9 cellular contexts compared by ENCODE assay signal in genomic region chr11:36292311-36292722, GRCh38. TPM values are rescaled to one million over a fixed set of nuclear protein-coding genes. Genes with fewer than 3 reads are reported as not detected.
DNase-seq lines count a peak whose midpoint lies in the region; ATAC-seq and TF ChIP-seq lines count a peak whose summit lies in the region.
"Had no signal": no experiment of that assay in that cellular context is flagged by ENCODE, and none has a peak within 500 bp of the region (broad histone marks: within the 10 kb centered on the region; RNA-seq: fewer than 3 reads in every experiment).

No MANE protein-coding gene starts in this region.

- H3K9ac ChIP-seq in HCT116 (ENCODE audit: low read length) = no peak overlapping the region
- no peak overlapping the region for H3K9ac ChIP-seq in liver (ENCODE audit: low read depth in 1 of 2, low read length in 2 of 2)

- peak; percentile 31 to 62 (median 55); a peak in 4 of 6 replicates for TF ChIP-seq CTCF in HCT116 (IDR thresholded peaks at IDR 0.05 in 2 of 3, conservative IDR thresholded peaks at IDR 0.05 in 1 of 3; ENCODE audit: borderline replicate concordance in 1 of 3, insufficient read depth in 1 of 3, low read depth in 2 of 3, low read length in 2 of 3)
- TF ChIP-seq CTCF in MCF 10A (IDR thresholded peaks at IDR 0.05; ENCODE audit: unreplicated experiment) = peak; percentile 52
- peak; percentile 42 for TF ChIP-seq CTCF in liver (IDR thresholded peaks at IDR 0.05; ENCODE audit: low read depth, low read length, missing input control)

- H3K4me2 ChIP-seq in HCT116 (ENCODE audit: low read length) = no peak overlapping the region

- no peak for TF ChIP-seq POLR2A in HCT116 (IDR thresholded peaks at IDR 0.05; ENCODE audit: borderline replicate concordance, extremely low read depth, insufficient read depth, insufficient read length)

- BruUV-seq in HCT116 (replicated peaks; lab: Mats Ljungman, UMichigan) (no TSS peak), MCF 10A (replicated peaks; lab: Mats Ljungman, UMichigan) (no TSS peak)

- H3K4me1 ChIP-seq in HCT116 (ENCODE audit: control insufficient read depth in 1 of 2, insufficient read depth in 2 of 2, low read length in 2 of 2) (peaks cover 0 to 12% of the 10 kb centered on the region in 2 experiments; a peak in 1 of 4 replicates), liver (ENCODE audit: control insufficient read depth in 4 of 4, insufficient read depth in 4 of 4, low read length in 3 of 4) (peaks cover 3 to 20% (median 14%) of the 10 kb centered on the region in 4 donors), aorta (ENCODE audit: control insufficient read depth in 1 of 2, insufficient read depth in 2 of 2, low read length in 2 of 2) (no peaks in the 10 kb centered on the region)

- WGBS in liver = 24% methylated on average over 4 of the region's 4 CpGs
- 26 to 37% methylated on average over 4 of the region's 4 CpGs for WGBS in aorta, 2 donors

- ATAC-seq in activated T-cell treated with anti-CD3 and anti-CD28 coated beads, Interleukin-2, amount 50 U/mL, for 72 hours (replicated peaks in 1 of 2) = peak in 1 of 2 donors; percentile 14
- ATAC-seq in HCT116 (no peak), aorta (ENCODE audit: low FRiP score) (no peak)

- TF ChIP-seq RAD21 in HCT116 (IDR thresholded peaks at IDR 0.05; ENCODE audit: low read depth) = peak; percentile 76
- peak; percentile 79 to 85 for TF ChIP-seq RAD21 in liver (IDR thresholded peaks at IDR 0.05)

- H3K9me3 ChIP-seq in HCT116 (ENCODE audit: control insufficient read depth in 1 of 2, insufficient read depth in 1 of 2, low read depth in 1 of 2, low read length in 2 of 2) (no peaks in the 10 kb centered on the region), liver (ENCODE audit: control insufficient read depth in 4 of 4, low read length in 3 of 4) (no peaks in the 10 kb centered on the region), aorta (ENCODE audit: control insufficient read depth, low read length) (no peaks in the 10 kb centered on the region)

- H3K9me3 Mint-ChIP-seq in activated T-cell treated with anti-CD3 and anti-CD28 coated beads, Interleukin-2, amount 50 U/mL, for 72 hours = no peaks in the 10 kb centered on the region
- no peaks in the 10 kb centered on the region for H3K9me3 Mint-ChIP-seq in activated T-cell treated with anti-CD3 and anti-CD28 coated beads, Interleukin-2, amount 50 U/mL, for 24 hours
- H3K9me3 Mint-ChIP-seq in MCF 10A (ENCODE audit: unreplicated experiment) = no peaks in the 10 kb centered on the region
- H3K9me3 Mint-ChIP-seq: activated naive CD4-positive, alpha-beta T cell treated with anti-CD3 and anti-CD28 coated beads, Interleukin-2, amount 50 U/mL, for 24 hours had no signal

- no peak overlapping the region for H2AFZ ChIP-seq in HCT116 (ENCODE audit: low read depth, low read length, poor library complexity, severe bottlenecking)

- peak overlapping the region in 1 of 2 donors; percentile 12 for H3K4me3 Mint-ChIP-seq in activated T-cell treated with anti-CD3 and anti-CD28 coated beads, Interleukin-2, amount 50 U/mL, for 72 hours
- no peak overlapping the region for H3K4me3 Mint-ChIP-seq in activated T-cell treated with anti-CD3 and anti-CD28 coated beads, Interleukin-2, amount 50 U/mL, for 24 hours
- no peak overlapping the region for H3K4me3 Mint-ChIP-seq in MCF 10A (ENCODE audit: unreplicated experiment)
- H3K4me3 Mint-ChIP-seq: activated naive CD4-positive, alpha-beta T cell treated with anti-CD3 and anti-CD28 coated beads, Interleukin-2, amount 50 U/mL, for 24 hours had no signal

- DNase-seq in activated T-cell treated with anti-CD3 and anti-CD28 coated beads, Interleukin-2, amount 50 U/mL, for 72 hours = peak; percentile 19 to 37
- no peak for DNase-seq in activated T-cell treated with anti-CD3 and anti-CD28 coated beads, Interleukin-2, amount 50 U/mL, for 24 hours
- peak; percentile 26 for DNase-seq in HCT116 (ENCODE audit: low read depth, low spot score)
- DNase-seq in NCI-H526 (lab: John Stamatoyannopoulos, UW) = peak; percentile 21 to 52
- DNase-seq in MCF 10A (ENCODE audit: unreplicated experiment) = peak; percentile 55
- DNase-seq in aorta = no peak
- no peak for DNase-seq in T-helper 9 cell

- H3K36me3 ChIP-seq in HCT116 (ENCODE audit: control insufficient read depth in 1 of 2, insufficient read depth in 2 of 2, low read length in 2 of 2) (no peaks in the 10 kb centered on the region), liver (ENCODE audit: control insufficient read depth in 4 of 4, insufficient read depth in 3 of 4, low read depth in 1 of 4, low read length in 3 of 4) (no peaks in the 10 kb centered on the region), aorta (ENCODE audit: control insufficient read depth in 1 of 2, insufficient read depth in 2 of 2, low read length in 1 of 2) (no peaks in the 10 kb centered on the region)

- H3K27me3 Mint-ChIP-seq in activated T-cell treated with anti-CD3 and anti-CD28 coated beads, Interleukin-2, amount 50 U/mL, for 72 hours (ENCODE audit: low read depth) = no peaks in the 10 kb centered on the region
- peaks cover 2% of the 10 kb centered on the region for H3K27me3 Mint-ChIP-seq in activated T-cell treated with anti-CD3 and anti-CD28 coated beads, Interleukin-2, amount 50 U/mL, for 24 hours
- H3K27me3 Mint-ChIP-seq in MCF 10A (ENCODE audit: insufficient read depth, unreplicated experiment) = no peaks in the 10 kb centered on the region
- H3K27me3 Mint-ChIP-seq: activated naive CD4-positive, alpha-beta T cell treated with anti-CD3 and anti-CD28 coated beads, Interleukin-2, amount 50 U/mL, for 24 hours had no signal

- no peak overlapping the region for H3K27ac ChIP-seq in HCT116 (ENCODE audit: low read depth, low read length)
- no peak overlapping the region for H3K27ac ChIP-seq in liver (ENCODE audit: low read depth in 1 of 2, low read length in 2 of 2)
- no peak overlapping the region for H3K27ac ChIP-seq in aorta (ENCODE audit: low read depth in 1 of 2, low read length in 2 of 2)

- H3K4me3 ChIP-seq in HCT116 (replicated peaks in 1 of 2; ENCODE audit: low read depth in 1 of 2, low read length in 2 of 2) (no peak overlapping the region), liver (ENCODE audit: low read depth in 1 of 3, low read length in 3 of 3) (no peak overlapping the region), aorta (ENCODE audit: low read length in 2 of 2) (no peak overlapping the region)

- POLR2A ChIA-PET in HCT116 (lab: Charles Lee) (interaction anchor here (1.1 kb wide), 1 partner anchor 188 kb away, joined by 3 read pairs; no protein-coding TSS in a partner anchor), MCF 10A (lab: Yijun Ruan, JAX) (interaction anchor here (0.8 to 1.9 kb wide), 6 partner anchors 9 to 201 kb away, joined by 3 to 15 read pairs (median 4); no protein-coding TSS in a partner anchor)

- no peaks in the 10 kb centered on the region for H3K36me3 Mint-ChIP-seq in activated T-cell treated with anti-CD3 and anti-CD28 coated beads, Interleukin-2, amount 50 U/mL, for 72 hours (ENCODE audit: insufficient read depth in 2 of 2)
- peaks cover 8% of the 10 kb centered on the region for H3K36me3 Mint-ChIP-seq in activated T-cell treated with anti-CD3 and anti-CD28 coated beads, Interleukin-2, amount 50 U/mL, for 24 hours (ENCODE audit: low read depth)
- H3K36me3 Mint-ChIP-seq in MCF 10A (ENCODE audit: insufficient read depth, unreplicated experiment) = peaks cover 4% of the 10 kb centered on the region
- H3K36me3 Mint-ChIP-seq: activated naive CD4-positive, alpha-beta T cell treated with anti-CD3 and anti-CD28 coated beads, Interleukin-2, amount 50 U/mL, for 24 hours had no signal

- intact Hi-C loops in HCT116 (cut with micrococcal nuclease) (loop anchor here (1.0 to 10.0 kb wide), 3 partner anchors 186 to 332 kb away; no protein-coding TSS in a partner anchor), MCF 10A (cut with micrococcal nuclease) (loop anchor here (1.0 kb wide), 2 partner anchors 186 to 200 kb away; no protein-coding TSS in a partner anchor), aorta (cut with DNase I) (loop anchor here (5.0 to 10.0 kb wide), 3 partner anchors 182 to 200 kb away; no protein-coding TSS in a partner anchor)

- no peaks in the 10 kb centered on the region for H4K20me1 ChIP-seq in HCT116 (ENCODE audit: insufficient read depth)

- H3K79me2 ChIP-seq in HCT116 (ENCODE audit: insufficient read depth, low read length) = no peaks in the 10 kb centered on the region

- no peaks in the 10 kb centered on the region for H3K9me2 ChIP-seq in HCT116 (ENCODE audit: insufficient read depth)

- H3K4me1 Mint-ChIP-seq in activated T-cell treated with anti-CD3 and anti-CD28 coated beads, Interleukin-2, amount 50 U/mL, for 72 hours (ENCODE audit: low read depth) = peaks cover 34% of the 10 kb centered on the region
- peaks cover 25% of the 10 kb centered on the region for H3K4me1 Mint-ChIP-seq in activated T-cell treated with anti-CD3 and anti-CD28 coated beads, Interleukin-2, amount 50 U/mL, for 24 hours (ENCODE audit: low read depth)
- H3K4me1 Mint-ChIP-seq in MCF 10A (ENCODE audit: insufficient read depth, unreplicated experiment) = peaks cover 30% of the 10 kb centered on the region

- CTCF ChIA-PET in HCT116 (lab: Charles Lee) (interaction anchor here (0.6 to 5.9 kb wide), 8 partner anchors 8 to 272 kb away, joined by 3 to 76 read pairs (median 4); no protein-coding TSS in a partner anchor), MCF 10A (lab: Yijun Ruan, JAX) (interaction anchor here (0.6 to 14.4 kb wide), 25 partner anchors 9 to 789 kb away, joined by 3 to 242 read pairs (median 4); no protein-coding TSS in a partner anchor)

- no peak overlapping the region for H3K27ac Mint-ChIP-seq in activated T-cell treated with anti-CD3 and anti-CD28 coated beads, Interleukin-2, amount 50 U/mL, for 72 hours
- no peak overlapping the region for H3K27ac Mint-ChIP-seq in activated T-cell treated with anti-CD3 and anti-CD28 coated beads, Interleukin-2, amount 50 U/mL, for 24 hours
- H3K27ac Mint-ChIP-seq in MCF 10A (ENCODE audit: low read depth, unreplicated experiment) = no peak overlapping the region
- H3K27ac Mint-ChIP-seq: activated naive CD4-positive, alpha-beta T cell treated with anti-CD3 and anti-CD28 coated beads, Interleukin-2, amount 50 U/mL, for 24 hours had no signal

- H3K27me3 ChIP-seq in HCT116 (ENCODE audit: insufficient read depth, low read length) (no peaks in the 10 kb centered on the region), liver (ENCODE audit: control insufficient read depth in 4 of 4, insufficient read depth in 4 of 4, low read length in 3 of 4) (no peaks in the 10 kb centered on the region), aorta (ENCODE audit: control insufficient read depth in 1 of 2, insufficient read depth in 2 of 2, low read length in 1 of 2) (no peaks in the 10 kb centered on the region)

- RAD21 ChIA-PET in HCT116 (lab: Charles Lee; ENCODE audit: low non-redundant PET in 1 of 2, low total read pairs in 2 of 2, uncharacterized antibody in 2 of 2, unreplicated experiment in 2 of 2) = interaction anchor here (1.1 to 1.9 kb wide), 4 partner anchors 186 to 201 kb away, joined by 4 to 8 read pairs (median 6); no protein-coding TSS in a partner anchor

RNA-seq across cellular contexts. Expression of gene COMMD9, which starts 3.1 kb away (rescaled TPM):
- total RNA-seq in activated T-cell treated with anti-CD3 and anti-CD28 coated beads, Interleukin-2, amount 50 U/mL, for 72 hours = 10 to 100 TPM; 25.7 to 26.7 TPM
- 33.3 TPM for total RNA-seq in HCT116 (2021; ENCODE audit: unreplicated experiment)
- 13.9 and 16.8 TPM in 2 replicates for polyA plus RNA-seq in HCT116 (2012)
- 38.7 and 39.8 TPM in 2 replicates for total RNA-seq in MCF 10A (2022)
- 10 to 100 TPM; 22.9 to 27.8 TPM for total RNA-seq in liver
- polyA plus RNA-seq in liver = 10 to 100 TPM; 28.7 to 50.8 TPM
- total RNA-seq in aorta = 10 to 100 TPM; 30.2 to 37.5 TPM
- polyA plus RNA-seq in aorta = 10 to 100 TPM; 23.6 to 28.9 TPM

RNA-seq across cellular contexts. Expression of gene PRR5L, which starts 3.8 kb away (rescaled TPM):
- 10 to 100 TPM; 14.2 to 14.6 TPM for total RNA-seq in activated T-cell treated with anti-CD3 and anti-CD28 coated beads, Interleukin-2, amount 50 U/mL, for 72 hours
- total RNA-seq in HCT116 (2021; ENCODE audit: unreplicated experiment) (0.47 TPM), MCF 10A (2022) (14.2 and 23.9 TPM in 2 replicates), liver (1 to 10 TPM; 6.6 to 8.5 TPM), aorta (10 to 100 TPM in 1 of 2 donors, 1 to 10 TPM in 1; 4.7 to 15.3 TPM)
- polyA plus RNA-seq in HCT116 (2012) = 0.08 and 0.36 TPM in 2 replicates
- polyA plus RNA-seq in liver (1 to 10 TPM; 1.2 to 2.4 TPM), aorta (1 to 10 TPM; 3.3 to 6.0 TPM)

Comparison
In these comparisons a context has a peak if more than half of its experiments do, and no peak if none do; other contexts are left out.
1. DNase-seq: peak in activated T-cell treated with anti-CD3 and anti-CD28 coated beads, Interleukin-2, amount 50 U/mL, for 72 hours (2 of 2), HCT116 (single experiment), NCI-H526 (2 of 2) and MCF 10A (single experiment); none in activated T-cell treated with anti-CD3 and anti-CD28 coated beads, Interleukin-2, amount 50 U/mL, for 24 hours (single experiment), aorta (0 of 2) and T-helper 9 cell (single experiment).
2. Peak in every context shown above with its lines, with median percentiles within 50 percentile points of each other: CTCF ChIP-seq.